ENCODE assay signal across 8 cellular contexts in the genomic region with DNA sequence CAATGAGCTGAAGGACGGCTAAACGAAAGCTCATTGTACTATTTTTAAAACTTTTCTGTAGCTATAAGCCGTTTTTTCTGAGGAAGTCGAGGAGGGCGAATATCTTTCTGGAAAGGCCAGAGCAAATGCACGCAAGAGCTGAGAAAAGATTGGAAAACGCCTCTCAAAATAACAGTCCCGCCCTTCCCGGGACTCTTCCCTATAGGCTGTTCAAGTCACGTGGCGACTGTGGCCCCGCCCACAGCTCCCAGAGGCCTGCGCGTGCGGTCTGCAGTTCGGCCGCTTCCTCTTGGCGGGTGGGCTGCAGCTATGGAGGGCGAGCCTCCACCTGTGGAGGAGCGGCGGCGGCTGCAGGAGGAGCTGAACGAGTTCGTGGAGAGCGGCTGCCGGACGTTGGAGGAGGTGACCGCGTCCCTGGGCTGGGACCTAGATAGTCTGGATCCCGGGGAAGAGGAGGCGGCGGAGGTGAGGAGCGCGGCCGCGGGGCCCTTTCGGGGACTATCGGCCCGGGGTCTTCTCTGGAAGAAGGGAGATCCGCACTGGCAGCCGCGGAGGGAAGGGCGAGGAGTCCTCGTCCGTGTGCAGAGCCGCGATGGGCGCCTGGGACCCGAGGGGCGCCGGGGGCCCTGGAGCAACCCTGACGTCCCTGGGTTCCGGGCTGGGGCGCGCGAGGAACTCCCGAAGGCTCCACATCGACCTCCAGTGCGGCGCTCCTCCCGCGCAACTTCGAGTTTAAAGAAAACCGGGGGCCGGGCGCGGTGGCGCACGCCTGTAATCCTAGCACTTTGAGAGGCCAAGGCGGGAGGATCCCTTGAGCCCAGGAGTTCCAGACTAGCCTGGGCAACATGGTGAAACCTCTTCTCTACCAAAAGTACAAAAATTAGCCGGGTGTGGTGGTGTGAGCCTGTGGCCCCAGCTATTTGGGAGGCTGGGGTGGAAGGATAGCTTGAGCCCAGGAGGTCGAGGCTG. TPM values are rescaled to one million over a fixed set of nuclear protein-coding genes. Genes with fewer than 3 reads are reported as not detected.
DNase-seq lines count a peak whose midpoint lies in the region; TF ChIP-seq lines count a peak whose summit lies in the region.

A gene with protein sequence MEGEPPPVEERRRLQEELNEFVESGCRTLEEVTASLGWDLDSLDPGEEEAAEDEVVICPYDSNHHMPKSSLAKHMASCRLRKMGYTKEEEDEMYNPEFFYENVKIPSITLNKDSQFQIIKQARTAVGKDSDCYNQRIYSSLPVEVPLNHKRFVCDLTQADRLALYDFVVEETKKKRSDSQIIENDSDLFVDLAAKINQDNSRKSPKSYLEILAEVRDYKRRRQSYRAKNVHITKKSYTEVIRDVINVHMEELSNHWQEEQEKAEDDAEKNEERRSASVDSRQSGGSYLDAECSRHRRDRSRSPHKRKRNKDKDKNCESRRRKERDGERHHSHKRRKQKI (plus strand): TSS at position 250 of the 969 bp plus-strand sequence. CDS start 60 bp downstream, at position 310.

- peak within 1 kb of the TSS; percentile 69 for H3K9ac ChIP-seq in neural cell (ENCODE audit: low read length)

- H3K27me3 ChIP-seq in H7 (ENCODE audit: control insufficient read depth, insufficient read depth, low read length) (no peaks in the 10 kb centered on the region), neural cell (ENCODE audit: insufficient read depth, low read depth, low read length) (no peaks in the 10 kb centered on the region), stomach (no peaks in the 10 kb centered on the region)

- peaks cover 20 to 64% (median 39%) of the 10 kb centered on the region in 4 donors for H3K4me1 ChIP-seq in stomach

- WGBS in stomach, 5 donors = 0 to 1% (median 1%) methylated on average over 46 to 72 of the region's 72 CpGs

- H3K9me3 ChIP-seq in neural cell (ENCODE audit: low read length) (no peaks in the 10 kb centered on the region), stomach (no peaks in the 10 kb centered on the region)

- H3F3A ChIP-seq in neural cell (ENCODE audit: insufficient read depth, low read length, poor library complexity, severe bottlenecking) = no peaks in the 10 kb centered on the region

- intact Hi-C loops in stomach (cut with DNase I; ENCODE audit: low total_unique reads) = loop anchor here (10.0 kb wide), 1 partner anchor 195 kb away; no protein-coding TSS in a partner anchor

- peak within 1 kb of the TSS; percentile 81 for H3K4me2 ChIP-seq in neural cell (ENCODE audit: low read length)

- TF ChIP-seq CTCF in fibroblast of villous mesenchyme (IDR thresholded peaks at IDR 0.05; ENCODE audit: insufficient read depth, low read depth, low read length) (no peak), neural cell (IDR thresholded peaks at IDR 0.05; ENCODE audit: poor library complexity, severe bottlenecking) (no peak), stomach (IDR thresholded peaks at IDR 0.05) (peak in 1 of 7 experiments; percentile 19)

- H3K36me3 ChIP-seq in H7 (replicated peaks; ENCODE audit: control insufficient read depth, insufficient read depth, low read length) (peaks cover 6% of the 10 kb centered on the region), neural cell (ENCODE audit: insufficient read depth, low read length) (no peaks in the 10 kb centered on the region), stomach (peaks cover 0 to 21% (median 17%) of the 10 kb centered on the region in 4 donors)

- H3K27ac ChIP-seq in neural cell (ENCODE audit: low read length) (no peak within 1 kb of the TSS), stomach (peak within 1 kb of the TSS; percentile 63 to 86 (median 77))

- peak; percentile 45 for TF ChIP-seq RAD21 in neural cell (conservative IDR thresholded peaks at IDR 0.05)

- peak within 1 kb of the TSS; percentile 92 for H2AFZ ChIP-seq in neural cell (ENCODE audit: low read depth, low read length)

- no peaks in the 10 kb centered on the region for H4K20me1 ChIP-seq in neural cell (ENCODE audit: insufficient read depth)

- H3K9me2 ChIP-seq in neural cell (ENCODE audit: insufficient read depth, low read length) = no peaks in the 10 kb centered on the region

- TF ChIP-seq EP300 in neural cell (conservative IDR thresholded peaks at IDR 0.05; ENCODE audit: poor library complexity, severe bottlenecking) (no peak), stomach (IDR thresholded peaks at IDR 0.05) (no peak)

- peak within 1 kb of the TSS; percentile 87 for H3K4me3 ChIP-seq in H7 (ENCODE audit: insufficient read depth, low read depth, low read length)
- H3K4me3 ChIP-seq in fibroblast of villous mesenchyme (ENCODE audit: low read depth, low read length) = peak within 1 kb of the TSS; percentile 92
- H3K4me3 ChIP-seq in neural cell (ENCODE audit: low read length) = peak within 1 kb of the TSS; percentile 89
- H3K4me3 ChIP-seq in stomach = peak within 1 kb of the TSS; percentile 89 to 99 (median 90)

- DNase-seq in ELF-1 (ENCODE audit: low read depth, low spot score) = peak; percentile 95
- peak; percentile 91 for DNase-seq in H7
- DNase-seq in M059J (ENCODE audit: low read depth) = peak; percentile 95
- DNase-seq in SHP77 (lab: John Stamatoyannopoulos, UW) = peak; percentile 90 to 94
- peak; percentile 86 for DNase-seq in activated effector memory CD4-positive, alpha-beta T cell treated with Interleukin-2 at 50 U/mL for 16 hours
- peak; percentile 94 for DNase-seq in fibroblast of villous mesenchyme (ENCODE audit: low read depth)
- DNase-seq in stomach = peak; percentile 96

- H3K79me2 ChIP-seq in neural cell (replicated peaks; ENCODE audit: insufficient read depth, low read length) = peaks cover 21% of the 10 kb centered on the region

- TF ChIP-seq POLR2A in stomach (IDR thresholded peaks at IDR 0.05) = peak in 2 of 4 donors; percentile 38 to 68

TF ChIP-seq in neural cell, 6 proteins besides CTCF, POLR2A, EP300 and RAD21:
- TF ChIP-seq, protein P1, sequence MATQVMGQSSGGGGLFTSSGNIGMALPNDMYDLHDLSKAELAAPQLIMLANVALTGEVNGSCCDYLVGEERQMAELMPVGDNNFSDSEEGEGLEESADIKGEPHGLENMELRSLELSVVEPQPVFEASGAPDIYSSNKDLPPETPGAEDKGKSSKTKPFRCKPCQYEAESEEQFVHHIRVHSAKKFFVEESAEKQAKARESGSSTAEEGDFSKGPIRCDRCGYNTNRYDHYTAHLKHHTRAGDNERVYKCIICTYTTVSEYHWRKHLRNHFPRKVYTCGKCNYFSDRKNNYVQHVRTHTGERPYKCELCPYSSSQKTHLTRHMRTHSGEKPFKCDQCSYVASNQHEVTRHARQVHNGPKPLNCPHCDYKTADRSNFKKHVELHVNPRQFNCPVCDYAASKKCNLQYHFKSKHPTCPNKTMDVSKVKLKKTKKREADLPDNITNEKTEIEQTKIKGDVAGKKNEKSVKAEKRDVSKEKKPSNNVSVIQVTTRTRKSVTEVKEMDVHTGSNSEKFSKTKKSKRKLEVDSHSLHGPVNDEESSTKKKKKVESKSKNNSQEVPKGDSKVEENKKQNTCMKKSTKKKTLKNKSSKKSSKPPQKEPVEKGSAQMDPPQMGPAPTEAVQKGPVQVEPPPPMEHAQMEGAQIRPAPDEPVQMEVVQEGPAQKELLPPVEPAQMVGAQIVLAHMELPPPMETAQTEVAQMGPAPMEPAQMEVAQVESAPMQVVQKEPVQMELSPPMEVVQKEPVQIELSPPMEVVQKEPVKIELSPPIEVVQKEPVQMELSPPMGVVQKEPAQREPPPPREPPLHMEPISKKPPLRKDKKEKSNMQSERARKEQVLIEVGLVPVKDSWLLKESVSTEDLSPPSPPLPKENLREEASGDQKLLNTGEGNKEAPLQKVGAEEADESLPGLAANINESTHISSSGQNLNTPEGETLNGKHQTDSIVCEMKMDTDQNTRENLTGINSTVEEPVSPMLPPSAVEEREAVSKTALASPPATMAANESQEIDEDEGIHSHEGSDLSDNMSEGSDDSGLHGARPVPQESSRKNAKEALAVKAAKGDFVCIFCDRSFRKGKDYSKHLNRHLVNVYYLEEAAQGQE (IDR thresholded peaks at IDR 0.05; ENCODE audit: borderline replicate concordance) = peak; percentile 46
- peak; percentile 75 for TF ChIP-seq MXI1 (conservative IDR thresholded peaks at IDR 0.05; ENCODE audit: poor library complexity, severe bottlenecking)
- TF ChIP-seq TAF1 (IDR thresholded peaks at IDR 0.05; ENCODE audit: low read depth) = peak; percentile 67
- peak; percentile 45 for TF ChIP-seq SMC3 (conservative IDR thresholded peaks at IDR 0.05; ENCODE audit: poor library complexity)
- TF ChIP-seq EZH2 (IDR thresholded peaks at IDR 0.05; ENCODE audit: borderline replicate concordance, insufficient read depth, low read length, poor library complexity, severe bottlenecking) = no peak
- TF ChIP-seq POLR2AphosphoS5 (IDR thresholded peaks at IDR 0.05) = peak; percentile 66

RNA-seq across cellular contexts. Expression of the gene that starts here (rescaled TPM):
- total RNA-seq in H7 (2014; rRNA removed; shearing (Covaris generic)) = 12.2 and 18.9 TPM in 2 replicates
- total RNA-seq in M059J (2014; rRNA removed; shearing (Covaris generic)) = 18.8 and 25.4 TPM in 2 replicates
- total RNA-seq in fibroblast of villous mesenchyme (11.0 and 16.4 TPM in 2 replicates), stomach (100 to 1,000 TPM in 1 of 5 donors, 10 to 100 TPM in 4; 12.6 to 138 (median 16.8) TPM)
- polyA plus RNA-seq in neural cell (17.5 and 19.4 TPM in 2 replicates), stomach (1 to 10 TPM; 5.1 to 7.9 (median 5.9) TPM)
- 19.5 and 23.2 TPM in 2 replicates for polyA minus RNA-seq in neural cell
